In the genomic region with DNA sequence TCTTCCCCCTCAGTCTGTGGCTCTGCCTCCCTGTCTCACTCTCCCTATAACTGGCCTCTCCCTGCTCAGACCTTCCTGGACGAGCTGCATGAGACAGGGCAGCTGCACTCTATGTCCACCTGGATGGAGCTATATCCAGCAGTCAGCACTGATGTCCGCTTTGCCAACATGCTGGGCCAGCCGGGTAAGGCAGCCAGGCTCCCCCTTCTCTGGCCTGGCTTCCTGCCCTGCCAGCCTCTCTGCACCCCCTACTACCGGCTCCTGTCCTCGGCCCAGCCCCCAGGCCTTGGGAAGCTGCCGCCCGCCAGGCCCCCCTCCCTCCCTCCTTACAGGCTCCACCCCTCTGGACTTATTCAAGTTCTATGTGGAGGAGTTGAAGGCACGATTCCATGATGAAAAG, we compare ENCODE assay signal across 8 cellular contexts. TPM values are rescaled to one million over a fixed set of nuclear protein-coding genes. Genes with fewer than 3 reads are reported as not detected.
A peak's percentile ranks its signal among the peaks of the same experiment; 100 is the strongest.
DNase-seq lines count a peak whose midpoint lies in the region; ATAC-seq and TF ChIP-seq lines count a peak whose summit lies in the region.

No MANE protein-coding gene starts in this region.

- H3K27me3 ChIP-seq in adrenal gland (no peaks in the 10 kb centered on the region), iPS-18a (ENCODE audit: control insufficient read depth, insufficient read depth, low read length) (no peaks in the 10 kb centered on the region), colonic mucosa (no peaks in the 10 kb centered on the region)

- H3K4me1 ChIP-seq in adrenal gland (replicated peaks in 1 of 2) (peaks cover 14 to 21% of the 10 kb centered on the region in 2 donors), iPS-18a (ENCODE audit: control insufficient read depth, low read depth, low read length) (peaks cover 5% of the 10 kb centered on the region), colonic mucosa (no peaks in the 10 kb centered on the region)

- H3K9me3 ChIP-seq in adrenal gland (replicated peaks in 1 of 3) (no peaks in the 10 kb centered on the region), iPS-18a (ENCODE audit: control insufficient read depth, low read depth, low read length) (no peaks in the 10 kb centered on the region), colonic mucosa (no peaks in the 10 kb centered on the region)

- no peak overlapping the region for H3K9ac ChIP-seq in iPS-18a (ENCODE audit: low read length)
- H3K9ac ChIP-seq in colonic mucosa (ENCODE audit: low read depth in 2 of 2, low read length in 2 of 2), result no peak overlapping the region

- intact Hi-C loops in activated CD4-positive, alpha-beta memory T cell treated with anti-CD3 and anti-CD28 coated beads for 36 hours (cut with micrococcal nuclease), result loop anchor here (1.0 kb wide), 1 partner anchor 70 kb away; a partner anchor contains a TSS
- intact Hi-C loops in adrenal gland (cut with DNase I) (no loop called here), colonic mucosa (cut with DNase I) (no loop called here)

- no peaks in the 10 kb centered on the region for H3K27me3 Mint-ChIP-seq in activated CD4-positive, alpha-beta memory T cell treated with anti-CD3 and anti-CD28 coated beads for 36 hours
- no peaks in the 10 kb centered on the region for H3K27me3 Mint-ChIP-seq in activated CD4-positive, alpha-beta memory T cell treated with anti-CD3 and anti-CD28 coated beads, Interleukin-2, amount 10 ng/mL, durations not matched to agents 7 days and 5 days

- peak overlapping the region; percentile 7 for H3K27ac Mint-ChIP-seq in activated CD4-positive, alpha-beta memory T cell treated with anti-CD3 and anti-CD28 coated beads for 36 hours
- H3K27ac Mint-ChIP-seq in activated CD4-positive, alpha-beta memory T cell treated with anti-CD3 and anti-CD28 coated beads, Interleukin-2, amount 10 ng/mL, durations not matched to agents 7 days and 5 days, result no peak overlapping the region

- H3K4me1 Mint-ChIP-seq in activated CD4-positive, alpha-beta memory T cell treated with anti-CD3 and anti-CD28 coated beads for 36 hours (ENCODE audit: low read depth), result peaks cover 6% of the 10 kb centered on the region
- peaks cover 16% of the 10 kb centered on the region for H3K4me1 Mint-ChIP-seq in activated CD4-positive, alpha-beta memory T cell treated with anti-CD3 and anti-CD28 coated beads, Interleukin-2, amount 10 ng/mL, durations not matched to agents 7 days and 5 days

- H3K27ac ChIP-seq in adrenal gland (peak overlapping the region in 3 of 5 donors; percentile 2 to 54 (median 50)), iPS-18a (ENCODE audit: low read length) (peak overlapping the region; percentile 44), substantia nigra (ENCODE audit: low read depth, low read length, poor library complexity, severe bottlenecking) (peak overlapping the region; percentile 70), colonic mucosa (no peak overlapping the region)

- no peak overlapping the region for H3K4me3 ChIP-seq in adrenal gland
- H3K4me3 ChIP-seq in iPS-18a (ENCODE audit: low read length), result no peak overlapping the region
- no peak overlapping the region for H3K4me3 ChIP-seq in colonic mucosa

- CTCF ChIA-PET in activated CD4-positive, alpha-beta memory T cell treated with anti-CD3 and anti-CD28 coated beads for 36 hours (lab: Charles Lee), result interaction anchor here (0.6 to 4.7 kb wide), 21 partner anchors 8 to 576 kb away, joined by 3 to 70 read pairs (median 4); a partner anchor contains a TSS
- CTCF ChIA-PET in activated CD4-positive, alpha-beta memory T cell treated with anti-CD3 and anti-CD28 coated beads, Interleukin-2, amount 10 ng/mL, durations not matched to agents 7 days and 5 days (lab: Charles Lee), result interaction anchor here (0.5 to 16.9 kb wide), 20 partner anchors 8 to 294 kb away, joined by 3 to 372 read pairs (median 4); a partner anchor contains a TSS

- no peak for TF ChIP-seq POLR2A in adrenal gland (IDR thresholded peaks at IDR 0.05)

- no peaks in the 10 kb centered on the region for H3K36me3 Mint-ChIP-seq in activated CD4-positive, alpha-beta memory T cell treated with anti-CD3 and anti-CD28 coated beads for 36 hours
- H3K36me3 Mint-ChIP-seq in activated CD4-positive, alpha-beta memory T cell treated with anti-CD3 and anti-CD28 coated beads, Interleukin-2, amount 10 ng/mL, durations not matched to agents 7 days and 5 days (ENCODE audit: low read depth), result no peaks in the 10 kb centered on the region

- DNase-seq in activated CD4-positive, alpha-beta memory T cell treated with anti-CD3 and anti-CD28 coated beads for 36 hours, result no peak
- DNase-seq in activated CD4-positive, alpha-beta memory T cell treated with anti-CD3 and anti-CD28 coated beads, Interleukin-2, amount 10 ng/mL, durations not matched to agents 7 days and 5 days, result no peak
- peak in 1 of 7 donors; percentile 27 for DNase-seq in adrenal gland
- peak in 5 of 49 donors; percentile 23 to 55 (median 39) for DNase-seq in substantia nigra (lab: John Stamatoyannopoulos, UW)
- DNase-seq in colonic mucosa, result no peak
- no peak for DNase-seq in SHP77 (lab: John Stamatoyannopoulos, UW)

- TF ChIP-seq CTCF in adrenal gland (IDR thresholded peaks at IDR 0.05) (no peak), colonic mucosa (IDR thresholded peaks at IDR 0.05) (no peak)

- peaks cover 0 to 8% of the 10 kb centered on the region in 2 donors for H3K36me3 ChIP-seq in adrenal gland (replicated peaks in 1 of 2)
- peaks cover 6% of the 10 kb centered on the region for H3K36me3 ChIP-seq in iPS-18a (ENCODE audit: control insufficient read depth, low read depth, low read length)
- no peaks in the 10 kb centered on the region for H3K36me3 ChIP-seq in colonic mucosa

- POLR2A ChIA-PET in activated CD4-positive, alpha-beta memory T cell treated with anti-CD3 and anti-CD28 coated beads for 36 hours (lab: Charles Lee), result interaction anchor here (1.2 to 1.5 kb wide), 3 partner anchors 67 to 127 kb away, joined by 3 read pairs; no protein-coding TSS in a partner anchor
- POLR2A ChIA-PET in activated CD4-positive, alpha-beta memory T cell treated with anti-CD3 and anti-CD28 coated beads, Interleukin-2, amount 10 ng/mL, durations not matched to agents 7 days and 5 days (lab: Charles Lee), result interaction anchor here (0.6 to 2.9 kb wide), 12 partner anchors 9 to 950 kb away, joined by 3 to 14 read pairs (median 4); a partner anchor contains a TSS

- WGBS in adrenal gland, 4 donors, result 0 to 17% (median 12%) methylated on average over 3 to 8 of the region's 8 CpGs

- ATAC-seq in GM19467 (IDR thresholded peaks at IDR 0.05; ENCODE audit: unreplicated experiment), result no peak

- no peak overlapping the region for H3K4me3 Mint-ChIP-seq in activated CD4-positive, alpha-beta memory T cell treated with anti-CD3 and anti-CD28 coated beads for 36 hours
- H3K4me3 Mint-ChIP-seq in activated CD4-positive, alpha-beta memory T cell treated with anti-CD3 and anti-CD28 coated beads, Interleukin-2, amount 10 ng/mL, durations not matched to agents 7 days and 5 days, result no peak overlapping the region

- H3K9me3 Mint-ChIP-seq in activated CD4-positive, alpha-beta memory T cell treated with anti-CD3 and anti-CD28 coated beads for 36 hours, result no peaks in the 10 kb centered on the region
- no peaks in the 10 kb centered on the region for H3K9me3 Mint-ChIP-seq in activated CD4-positive, alpha-beta memory T cell treated with anti-CD3 and anti-CD28 coated beads, Interleukin-2, amount 10 ng/mL, durations not matched to agents 7 days and 5 days

RNA-seq across cellular contexts. Expression of a gene that starts 14.0 kb away (rescaled TPM):
- total RNA-seq in activated CD4-positive, alpha-beta memory T cell treated with anti-CD3 and anti-CD28 coated beads for 36 hours, result 1 to 10 TPM; 6.2 to 8.9 TPM
- total RNA-seq in activated CD4-positive, alpha-beta memory T cell treated with anti-CD3 and anti-CD28 coated beads, Interleukin-2, amount 10 ng/mL, durations not matched to agents 7 days and 5 days, result 1 to 10 TPM; 8.0 to 8.7 TPM
- 10 to 100 TPM in 6 of 8 donors, 1 to 10 TPM in 2; 7.2 to 44.8 (median 24.4) TPM for total RNA-seq in adrenal gland
- 100 to 1,000 TPM in 1 of 3 donors, 10 to 100 TPM in 1, 1 to 10 TPM in 1; 9.1 to 125 (median 83.6) TPM for polyA plus RNA-seq in adrenal gland
- total RNA-seq in colonic mucosa, result 10 to 100 TPM in 1 of 2 donors, 1 to 10 TPM in 1; 8.5 to 14.1 TPM

RNA-seq across cellular contexts. Expression of a gene that starts 32.0 kb away (rescaled TPM):
- not detected for total RNA-seq in activated CD4-positive, alpha-beta memory T cell treated with anti-CD3 and anti-CD28 coated beads for 36 hours
- not detected for total RNA-seq in activated CD4-positive, alpha-beta memory T cell treated with anti-CD3 and anti-CD28 coated beads, Interleukin-2, amount 10 ng/mL, durations not matched to agents 7 days and 5 days
- total RNA-seq in adrenal gland, result 1 to 10 TPM in 5 of 8 donors, under 1 TPM in 2, not detected in 1; 0.42 to 2.3 (median 1.1) TPM
- polyA plus RNA-seq in adrenal gland, result 1 to 10 TPM in 1 of 3 donors, under 1 TPM in 2; 0.29 to 1.3 (median 0.37) TPM
- total RNA-seq in colonic mucosa, result under 1 TPM; 0.11 to 0.27 TPM
